ENCODE assay signal across 19 cellular contexts in the genomic region with DNA sequence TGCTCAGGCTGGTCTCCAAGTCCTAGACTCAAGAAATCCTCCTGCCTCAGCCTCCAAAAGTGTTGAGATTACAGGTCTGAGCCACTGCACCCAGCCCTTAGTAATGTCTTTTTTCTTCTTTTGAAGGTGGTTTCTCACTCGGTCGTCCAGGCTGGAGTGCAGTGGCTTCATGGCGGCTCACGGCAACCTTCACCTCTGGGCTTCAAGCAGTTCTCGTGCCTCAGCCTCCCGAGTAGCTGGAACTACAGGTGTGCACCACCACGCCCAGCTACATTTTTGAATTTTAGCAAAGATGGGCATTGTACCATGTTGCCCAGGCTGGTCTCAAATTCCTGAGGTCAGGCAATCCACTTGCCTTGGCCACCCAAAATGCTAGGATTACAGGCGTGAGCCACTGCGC. TPM values are rescaled to one million over a fixed set of nuclear protein-coding genes. Genes with fewer than 3 reads are reported as not detected.
DNase-seq lines count a peak whose midpoint lies in the region; ATAC-seq and TF ChIP-seq lines count a peak whose summit lies in the region.
"Had no signal": no experiment of that assay in that cellular context is flagged by ENCODE, and none has a peak within 500 bp of the region (broad histone marks: within the 10 kb centered on the region; RNA-seq: fewer than 3 reads in every experiment).

No MANE protein-coding gene starts in this region.

- no peaks in the 10 kb centered on the region for H3K9me3 Mint-ChIP-seq in activated T-cell treated with anti-CD3 and anti-CD28 coated beads, Interleukin-2, amount 50 U/mL, for 24 hours
- peaks cover 0 to 2% of the 10 kb centered on the region in 2 donors for H3K9me3 Mint-ChIP-seq in activated T-cell treated with anti-CD3 and anti-CD28 coated beads, Interleukin-2, amount 50 U/mL, for 72 hours
- H3K9me3 Mint-ChIP-seq: CD8-positive, alpha-beta T cell had no signal

- H3K36me3 Mint-ChIP-seq in activated T-cell treated with anti-CD3 and anti-CD28 coated beads, Interleukin-2, amount 50 U/mL, for 24 hours (ENCODE audit: low read depth): peaks cover 49% of the 10 kb centered on the region
- H3K36me3 Mint-ChIP-seq in activated T-cell treated with anti-CD3 and anti-CD28 coated beads, Interleukin-2, amount 50 U/mL, for 72 hours (ENCODE audit: insufficient read depth in 2 of 2): peaks cover 23 to 26% of the 10 kb centered on the region in 2 donors

- TF ChIP-seq CTCF in coronary artery (IDR thresholded peaks at IDR 0.05): no peak
- no peak for TF ChIP-seq CTCF in MM.1S (IDR thresholded peaks at IDR 0.05; ENCODE audit: low read length)

- no peaks in the 10 kb centered on the region for H3K27me3 ChIP-seq in Karpas-422 (ENCODE audit: low read length)
- H3K27me3 ChIP-seq in thymus (ENCODE audit: control insufficient read depth, insufficient read depth): no peaks in the 10 kb centered on the region
- no peaks in the 10 kb centered on the region for H3K27me3 ChIP-seq in MM.1S (replicated peaks; ENCODE audit: insufficient read depth, low read length)
- H3K27me3 ChIP-seq: hepatocyte had no signal

- H3K9me3 ChIP-seq in Karpas-422 (ENCODE audit: low read length) (peaks cover 4% of the 10 kb centered on the region; the same call in 1 of the 2 replicates), thymus (ENCODE audit: control insufficient read depth) (no peaks in the 10 kb centered on the region), MM.1S (replicated peaks; ENCODE audit: insufficient read depth, low read length) (no peaks in the 10 kb centered on the region)

- peaks cover 16% of the 10 kb centered on the region; the same call in 1 of the 2 replicates for H3F3A ChIP-seq in MM.1S (ENCODE audit: insufficient read depth, low read length)

- H3K36me3 ChIP-seq in Karpas-422 (ENCODE audit: insufficient read depth, low read length) (peaks cover 47% of the 10 kb centered on the region), thymus (ENCODE audit: control insufficient read depth, insufficient read depth) (peaks cover 10% of the 10 kb centered on the region), MM.1S (replicated peaks; ENCODE audit: insufficient read depth, low read length) (no peaks in the 10 kb centered on the region; the same call in 1 of the 2 replicates)

- peaks cover 41% of the 10 kb centered on the region for H3K4me1 Mint-ChIP-seq in activated T-cell treated with anti-CD3 and anti-CD28 coated beads, Interleukin-2, amount 50 U/mL, for 24 hours (ENCODE audit: low read depth)
- H3K4me1 Mint-ChIP-seq in activated T-cell treated with anti-CD3 and anti-CD28 coated beads, Interleukin-2, amount 50 U/mL, for 72 hours (ENCODE audit: low read depth): peaks cover 49% of the 10 kb centered on the region

- no peak overlapping the region for H3K4me2 ChIP-seq in Karpas-422 (ENCODE audit: low read depth, low read length, poor library complexity, severe bottlenecking)
- no peak overlapping the region for H3K4me2 ChIP-seq in MM.1S (ENCODE audit: low read depth, low read length)
- H3K4me2 ChIP-seq: hepatocyte had no signal

- H3K27me3 Mint-ChIP-seq in activated T-cell treated with anti-CD3 and anti-CD28 coated beads, Interleukin-2, amount 50 U/mL, for 24 hours: no peaks in the 10 kb centered on the region
- H3K27me3 Mint-ChIP-seq in activated T-cell treated with anti-CD3 and anti-CD28 coated beads, Interleukin-2, amount 50 U/mL, for 72 hours (ENCODE audit: low read depth): no peaks in the 10 kb centered on the region

- no peak overlapping the region for H3K27ac Mint-ChIP-seq in activated T-cell treated with anti-CD3 and anti-CD28 coated beads, Interleukin-2, amount 50 U/mL, for 24 hours
- no peak overlapping the region for H3K27ac Mint-ChIP-seq in activated T-cell treated with anti-CD3 and anti-CD28 coated beads, Interleukin-2, amount 50 U/mL, for 72 hours
- H3K27ac Mint-ChIP-seq: CD8-positive, alpha-beta T cell had no signal

- H3K79me2 ChIP-seq in Karpas-422 (ENCODE audit: low read length): peaks cover 41% of the 10 kb centered on the region
- H3K79me2 ChIP-seq in MM.1S (ENCODE audit: low read length): peaks cover 61% of the 10 kb centered on the region
- H3K79me2 ChIP-seq: hepatocyte had no signal

- no peaks in the 10 kb centered on the region for H3K9me2 ChIP-seq in Karpas-422 (replicated peaks; ENCODE audit: insufficient read depth, low read length)
- no peaks in the 10 kb centered on the region for H3K9me2 ChIP-seq in MM.1S (replicated peaks; ENCODE audit: insufficient read depth, low read length)

- H3K9ac ChIP-seq in Karpas-422 (ENCODE audit: low read length) (peak overlapping the region; percentile 27; the same call in 1 of the 2 replicates), MM.1S (ENCODE audit: low read length) (no peak overlapping the region)

- H4K20me1 ChIP-seq in Karpas-422 (ENCODE audit: insufficient read depth, low read depth, low read length): no peaks in the 10 kb centered on the region
- H4K20me1 ChIP-seq in MM.1S (ENCODE audit: insufficient read depth, low read length): no peaks in the 10 kb centered on the region

- no peak overlapping the region for H3K4me3 ChIP-seq in Karpas-422 (ENCODE audit: low read length)
- no peak overlapping the region for H3K4me3 ChIP-seq in coronary artery
- H3K4me3 ChIP-seq in thymus (ENCODE audit: low read length): no peak overlapping the region
- H3K4me3 ChIP-seq in MM.1S (ENCODE audit: low read length): no peak overlapping the region
- H3K4me3 ChIP-seq: hepatocyte had no signal

- no peak overlapping the region for H3K4me3 Mint-ChIP-seq in activated T-cell treated with anti-CD3 and anti-CD28 coated beads, Interleukin-2, amount 50 U/mL, for 24 hours
- H3K4me3 Mint-ChIP-seq in activated T-cell treated with anti-CD3 and anti-CD28 coated beads, Interleukin-2, amount 50 U/mL, for 72 hours: no peak overlapping the region
- H3K4me3 Mint-ChIP-seq: CD8-positive, alpha-beta T cell had no signal

- no peak for ATAC-seq in activated T-cell treated with anti-CD3 and anti-CD28 coated beads, Interleukin-2, amount 50 U/mL, for 72 hours (replicated peaks in 1 of 2)
- ATAC-seq: CD8-positive, alpha-beta T cell; PC-3 had no signal

- no peak for TF ChIP-seq POLR2A in erythroblast (IDR thresholded peaks at IDR 0.05; ENCODE audit: low read length)

- 97% methylated on average over 9 of the region's 9 CpGs for WGBS in thymus

- H3K27ac ChIP-seq in Karpas-422 (ENCODE audit: low read length): peak overlapping the region; percentile 100
- H3K27ac ChIP-seq in coronary artery: no peak overlapping the region
- H3K27ac ChIP-seq in thymus (ENCODE audit: low read depth): peak overlapping the region; percentile 40
- H3K27ac ChIP-seq in MM.1S (ENCODE audit: low read length): no peak overlapping the region
- H3K27ac ChIP-seq: hepatocyte had no signal

- H2AFZ ChIP-seq in Karpas-422 (ENCODE audit: low read length) (no peak overlapping the region), MM.1S (ENCODE audit: low read length) (no peak overlapping the region)
- H2AFZ ChIP-seq: hepatocyte had no signal

- H3K4me1 ChIP-seq in Karpas-422 (ENCODE audit: low read length) (peaks cover 70% of the 10 kb centered on the region), thymus (ENCODE audit: control insufficient read depth, insufficient read depth, low read length) (peaks cover 16% of the 10 kb centered on the region), MM.1S (ENCODE audit: low read length) (peaks cover 9% of the 10 kb centered on the region; the same call in 1 of the 2 replicates)

- DNase-seq in activated T-cell treated with anti-CD3 and anti-CD28 coated beads, Interleukin-2, amount 50 U/mL, for 24 hours: peak; percentile 24
- DNase-seq in activated T-cell treated with anti-CD3 and anti-CD28 coated beads, Interleukin-2, amount 50 U/mL, for 72 hours: no peak
- DNase-seq in Karpas-422: no peak
- peak; percentile 17 for DNase-seq in coronary artery (ENCODE audit: low spot score)
- no peak for DNase-seq in cerebellum (ENCODE audit: low spot score)
- DNase-seq in erythroblast (lab: John Stamatoyannopoulos, UW): no peak
- no peak for DNase-seq in MM.1S
- DNase-seq: activated gamma-delta T cell treated with Interleukin-2 at 50 U/mL for 16 hours; foreskin melanocyte; NCI-H1694; PC-3; SHP77 treated with DMSO at 0.1 percent for 48 hours; stimulated activated CD4-positive, alpha-beta T cell treated with anti-CD3 and anti-CD28 coated beads, Interleukin-12 subunit alpha, Interleukin-12 subunit beta, amount 100 ng/mL, for 4 hours; substantia nigra had no signal

RNA-seq across cellular contexts. Expression of gene ASMTL, which starts 32.3 kb away (rescaled TPM):
- total RNA-seq in activated T-cell treated with anti-CD3 and anti-CD28 coated beads, Interleukin-2, amount 50 U/mL, for 72 hours: 100 to 1,000 TPM in 1 of 2 donors, 10 to 100 TPM in 1; 70.4 to 101 TPM
- 18.4 and 51.0 TPM in 2 replicates for total RNA-seq in Karpas-422 (2014; rRNA removed; shearing (Covaris generic); ENCODE audit: low replicate concordance)
- polyA plus RNA-seq in thymus: 33.0 TPM
- total RNA-seq in cerebellum: 9.0 TPM

RNA-seq across cellular contexts. Expression of gene P2RY8, which starts 52.0 kb away (rescaled TPM):
- total RNA-seq in activated T-cell treated with anti-CD3 and anti-CD28 coated beads, Interleukin-2, amount 50 U/mL, for 72 hours: 10 to 100 TPM; 40.1 to 45.7 TPM
- total RNA-seq in Karpas-422 (2014; rRNA removed; shearing (Covaris generic); ENCODE audit: low replicate concordance): 87.1 and 130 TPM in 2 replicates
- 12.9 TPM for polyA plus RNA-seq in thymus
- 0.09 TPM for total RNA-seq in cerebellum
- total RNA-seq: myocyte, osteoblast, PC-3 had no signal

Comparison
In these comparisons a context has a peak if more than half of its experiments do, and no peak if none do; other contexts are left out.
1. DNase-seq: peak in activated T-cell treated with anti-CD3 and anti-CD28 coated beads, Interleukin-2, amount 50 U/mL, for 24 hours (single experiment) and coronary artery (single experiment); none in activated T-cell treated with anti-CD3 and anti-CD28 coated beads, Interleukin-2, amount 50 U/mL, for 72 hours (0 of 2), Karpas-422 (single experiment), cerebellum (single experiment), erythroblast (0 of 2) and MM.1S (single experiment).
2. H3K27ac ChIP-seq: peak in Karpas-422 (single experiment) and thymus (single experiment); none in coronary artery (0 of 2) and MM.1S (single experiment).
3. RNA of gene P2RY8, which starts 52.0 kb away (total RNA-seq): 87.1 to 130 TPM in Karpas-422 and 40.1 to 45.7 TPM in activated T-cell treated with anti-CD3 and anti-CD28 coated beads, Interleukin-2, amount 50 U/mL, for 72 hours; 0.09 TPM in cerebellum (single experiment); every median in the first group is over 10 times any median in the second.